In genomic region chr5:170200876-170201275, GRCh38 we compare ENCODE assay signal across 1 cellular context.
TF ChIP-seq lines count a peak whose summit lies in the region.

No MANE protein-coding gene starts in this region.

TF ChIP-seq in K562, 482 proteins besides CTCF, POLR2A, EP300 and RAD21 (continued from another document):
- TF ChIP-seq ZBTB17 (CRISPR knock-in tag; IDR thresholded peaks at IDR 0.05) (0 out of 2 replicates have a peak, but pooled peaks have one; percentile 53), ATF7 (IDR thresholded peaks at IDR 0.05) (0 out of 2 replicates have a peak, but pooled peaks have one; percentile 14), CTBP1 (IDR thresholded peaks at IDR 0.05; ENCODE audit: borderline replicate concordance) (peak; percentile 35; the same call in 1 of the 2 replicates), CBFA2T3 (IDR thresholded peaks at IDR 0.05) (peak; percentile 47), TAL1 (IDR thresholded peaks at IDR 0.05) (peak; percentile 62), POLR2G (IDR thresholded peaks at IDR 0.05; ENCODE audit: low read depth, low read length) (no peak), PML (IDR thresholded peaks at IDR 0.05; ENCODE audit: low read length) (peak; percentile 33; the same call in 1 of the 2 replicates), HNRNPLL (IDR thresholded peaks at IDR 0.05; ENCODE audit: low read depth, low read length, poor library complexity, severe bottlenecking) (no peak), FOSL1 (tag; conservative IDR thresholded peaks at IDR 0.05) (peak; percentile 81), SMARCE1 (IDR thresholded peaks at IDR 0.05) (peak; percentile 33; the same call in 1 of the 2 replicates), ARID1B (IDR thresholded peaks at IDR 0.05) (peak; percentile 76), TEAD4 (IDR thresholded peaks at IDR 0.05; ENCODE audit: low read length) (peak; percentile 77; the same call in 1 of the 2 replicates), TEAD4 (CRISPR knock-in tag; IDR thresholded peaks at IDR 0.05; ENCODE audit: borderline replicate concordance) (no peak), PHTF2 (CRISPR knock-in tag; IDR thresholded peaks at IDR 0.05) (no peak), ZNF764 (CRISPR knock-in tag; IDR thresholded peaks at IDR 0.05; ENCODE audit: low read depth) (no peak), KDM1A (IDR thresholded peaks at IDR 0.05) (no peak), SOX6 (IDR thresholded peaks at IDR 0.05) (peak; percentile 86), MYNN (IDR thresholded peaks at IDR 0.05) (no peak), MYNN (CRISPR knock-in tag; IDR thresholded peaks at IDR 0.05) (no peak), MTA2 (IDR thresholded peaks at IDR 0.05; ENCODE audit: low read depth) (0 out of 2 replicates have a peak, but pooled peaks have one; percentile 19), XRCC3 (IDR thresholded peaks at IDR 0.05) (no peak), ZKSCAN1 (IDR thresholded peaks at IDR 0.05; ENCODE audit: low read depth, low read length) (no peak), TCF3 (CRISPR knock-in tag; IDR thresholded peaks at IDR 0.05) (peak; percentile 61), ZNF143 (CRISPR knock-in tag; IDR thresholded peaks at IDR 0.05) (no peak), CBFA2T2 (conservative IDR thresholded peaks at IDR 0.05) (0 out of 2 replicates have a peak, but pooled peaks have one; percentile 18), SMAD3 (CRISPR knock-in tag; conservative IDR thresholded peaks at IDR 0.05) (no peak), MAFG (tag; conservative IDR thresholded peaks at IDR 0.05) (0 out of 2 replicates have a peak, but pooled peaks have one; percentile 6), RBM22 (IDR thresholded peaks at IDR 0.05; ENCODE audit: low read depth, low read length, poor library complexity, severe bottlenecking) (no peak), FUS (optimal IDR thresholded peaks at IDR 0.05; ENCODE audit: low read depth, low read length) (no peak)
- TF ChIP-seq, protein P1, sequence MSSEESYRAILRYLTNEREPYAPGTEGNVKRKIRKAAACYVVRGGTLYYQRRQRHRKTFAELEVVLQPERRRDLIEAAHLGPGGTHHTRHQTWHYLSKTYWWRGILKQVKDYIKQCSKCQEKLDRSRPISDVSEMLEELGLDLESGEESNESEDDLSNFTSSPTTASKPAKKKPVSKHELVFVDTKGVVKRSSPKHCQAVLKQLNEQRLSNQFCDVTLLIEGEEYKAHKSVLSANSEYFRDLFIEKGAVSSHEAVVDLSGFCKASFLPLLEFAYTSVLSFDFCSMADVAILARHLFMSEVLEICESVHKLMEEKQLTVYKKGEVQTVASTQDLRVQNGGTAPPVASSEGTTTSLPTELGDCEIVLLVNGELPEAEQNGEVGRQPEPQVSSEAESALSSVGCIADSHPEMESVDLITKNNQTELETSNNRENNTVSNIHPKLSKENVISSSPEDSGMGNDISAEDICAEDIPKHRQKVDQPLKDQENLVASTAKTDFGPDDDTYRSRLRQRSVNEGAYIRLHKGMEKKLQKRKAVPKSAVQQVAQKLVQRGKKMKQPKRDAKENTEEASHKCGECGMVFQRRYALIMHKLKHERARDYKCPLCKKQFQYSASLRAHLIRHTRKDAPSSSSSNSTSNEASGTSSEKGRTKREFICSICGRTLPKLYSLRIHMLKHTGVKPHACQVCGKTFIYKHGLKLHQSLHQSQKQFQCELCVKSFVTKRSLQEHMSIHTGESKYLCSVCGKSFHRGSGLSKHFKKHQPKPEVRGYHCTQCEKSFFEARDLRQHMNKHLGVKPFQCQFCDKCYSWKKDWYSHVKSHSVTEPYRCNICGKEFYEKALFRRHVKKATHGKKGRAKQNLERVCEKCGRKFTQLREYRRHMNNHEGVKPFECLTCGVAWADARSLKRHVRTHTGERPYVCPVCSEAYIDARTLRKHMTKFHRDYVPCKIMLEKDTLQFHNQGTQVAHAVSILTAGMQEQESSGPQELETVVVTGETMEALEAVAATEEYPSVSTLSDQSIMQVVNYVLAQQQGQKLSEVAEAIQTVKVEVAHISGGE (CRISPR knock-in tag; IDR thresholded peaks at IDR 0.05): peak in 1 of 3 experiments; percentile 54; a peak in 1 of 6 replicates
